ENCODE assay signal across 13 cellular contexts in genomic region chr2:58466803-58467202, GRCh38.
DNase-seq lines count a peak whose midpoint lies in the region; ATAC-seq, FAIRE-seq and TF ChIP-seq lines count a peak whose summit lies in the region.
"Had no signal": no experiment of that assay in that cellular context is flagged by ENCODE, and none has a peak within 500 bp of the region (broad histone marks: within the 10 kb centered on the region; RNA-seq: fewer than 3 reads in every experiment).

No MANE protein-coding gene starts in this region.

- intact Hi-C loops in A673 (cut with micrococcal nuclease; ENCODE audit: unreplicated experiment) (no loop called here), aorta (cut with DNase I) (no loop called here)

- peak; percentile 73 for ATAC-seq in GM18519 (IDR thresholded peaks at IDR 0.05; ENCODE audit: low FRiP score, unreplicated experiment)
- peak; percentile 78 for ATAC-seq in HG02610 (IDR thresholded peaks at IDR 0.05; ENCODE audit: unreplicated experiment)
- ATAC-seq in aorta (ENCODE audit: low FRiP score) = no peak
- ATAC-seq: right lobe of liver; stimulated activated naive B cell treated with anti-CD40 and anti-IgM and Interleukin-4, amounts not matched to agents 10 μg/mL and 1 μg/mL and 100 μg/mL, for 72 hours had no signal

- H3K36me3 ChIP-seq in A673 (ENCODE audit: insufficient read depth, low read length, poor library complexity, severe bottlenecking) (no peaks in the 10 kb centered on the region), right atrium auricular region (no peaks in the 10 kb centered on the region), aorta (ENCODE audit: control insufficient read depth in 1 of 2, insufficient read depth in 2 of 2, low read length in 1 of 2) (no peaks in the 10 kb centered on the region)
- H3K36me3 ChIP-seq: neural progenitor cell, right lobe of liver had no signal

- H3K4me1 ChIP-seq in A673 (ENCODE audit: insufficient read depth, low read length, poor library complexity, severe bottlenecking) (no peaks in the 10 kb centered on the region), right atrium auricular region (no peaks in the 10 kb centered on the region), aorta (ENCODE audit: control insufficient read depth in 1 of 2, insufficient read depth in 2 of 2, low read length in 2 of 2) (no peaks in the 10 kb centered on the region)
- H3K4me1 ChIP-seq: neural progenitor cell, right lobe of liver had no signal

- H3K4me3 ChIP-seq in A673 (ENCODE audit: low read depth, low read length, poor library complexity, severe bottlenecking) (no peak overlapping the region), right atrium auricular region (no peak overlapping the region), aorta (ENCODE audit: low read length in 2 of 2) (no peak overlapping the region)
- H3K4me3 ChIP-seq: neural progenitor cell, right lobe of liver had no signal

- TF ChIP-seq POLR2A in H54 (IDR thresholded peaks at IDR 0.05; ENCODE audit: low read depth, low read length) = no peak

- H3K27ac ChIP-seq in A673 (ENCODE audit: low read depth, low read length, poor library complexity, severe bottlenecking) (no peak overlapping the region), right atrium auricular region (no peak overlapping the region), aorta (ENCODE audit: low read depth in 1 of 2, low read length in 2 of 2) (no peak overlapping the region)
- H3K27ac ChIP-seq: neural progenitor cell, right lobe of liver had no signal

- no peaks in the 10 kb centered on the region for H3K27me3 ChIP-seq in A673 (replicated peaks; ENCODE audit: insufficient read depth, low read depth, low read length, poor library complexity)
- H3K27me3 ChIP-seq in right atrium auricular region = no peaks in the 10 kb centered on the region
- no peaks in the 10 kb centered on the region for H3K27me3 ChIP-seq in aorta (ENCODE audit: control insufficient read depth in 1 of 2, insufficient read depth in 2 of 2, low read length in 1 of 2)
- H3K27me3 ChIP-seq: neural progenitor cell, right lobe of liver had no signal

- H3K9me3 ChIP-seq in A673 (ENCODE audit: low read depth, low read length, poor library complexity, severe bottlenecking) (no peaks in the 10 kb centered on the region), right atrium auricular region (no peaks in the 10 kb centered on the region), aorta (ENCODE audit: control insufficient read depth, low read length) (no peaks in the 10 kb centered on the region)
- H3K9me3 ChIP-seq: right lobe of liver had no signal

- no TSS peak for BruUV-seq in A673 (replicated peaks; lab: Mats Ljungman, UMichigan)

- 80 to 86% methylated on average over 1 of the region's 1 CpG for WGBS in aorta, 2 donors

- POLR2A ChIA-PET in A673 (lab: Charles Lee; ENCODE audit: low non-redundant PET) = no interaction called here

- FAIRE-seq in H54 (lab: Jason Lieb, UNC) = no peak

- CTCF ChIA-PET in A673 (lab: Charles Lee) = no interaction called here

- TF ChIP-seq CTCF in A673 (conservative IDR thresholded peaks at IDR 0.05; ENCODE audit: low read depth, low read length) (no peak), right atrium auricular region (IDR thresholded peaks at IDR 0.05) (no peak)

- DNase-seq in A673 (ENCODE audit: low spot score) (peak; percentile 8), HPDE6-E6E7 (ENCODE audit: extremely low spot score) (peak; percentile 4), H54 (ENCODE audit: insufficient read length, low spot score) (no peak), right atrium auricular region (ENCODE audit: low spot score) (no peak), aorta (no peak)
- no peak for DNase-seq in activated CD4-positive, alpha-beta T cell treated with anti-CD3 and anti-CD28 coated beads, Interleukin-2, amount 50 U/mL, for 48 hours
- DNase-seq: activated CD4-positive, alpha-beta T cell treated with anti-CD3 and anti-CD28 coated beads for 4 hours; mammary epithelial cell; right lobe of liver; stimulated activated naive B cell treated with anti-CD40 and anti-IgM and Interleukin-4, amounts not matched to agents 10 μg/mL and 1 μg/mL and 100 μg/mL, for 72 hours had no signal

Comparison
In these comparisons a context has a peak if more than half of its experiments do, and no peak if none do; other contexts are left out.
1. DNase-seq: peak in A673 (single experiment) and HPDE6-E6E7 (single experiment); none in H54 (single experiment), activated CD4-positive, alpha-beta T cell treated with anti-CD3 and anti-CD28 coated beads, Interleukin-2, amount 50 U/mL, for 48 hours (0 of 2), right atrium auricular region (single experiment) and aorta (0 of 2).